Comparison of ENCODE assay signal across 15 cellular contexts in the genomic region with DNA sequence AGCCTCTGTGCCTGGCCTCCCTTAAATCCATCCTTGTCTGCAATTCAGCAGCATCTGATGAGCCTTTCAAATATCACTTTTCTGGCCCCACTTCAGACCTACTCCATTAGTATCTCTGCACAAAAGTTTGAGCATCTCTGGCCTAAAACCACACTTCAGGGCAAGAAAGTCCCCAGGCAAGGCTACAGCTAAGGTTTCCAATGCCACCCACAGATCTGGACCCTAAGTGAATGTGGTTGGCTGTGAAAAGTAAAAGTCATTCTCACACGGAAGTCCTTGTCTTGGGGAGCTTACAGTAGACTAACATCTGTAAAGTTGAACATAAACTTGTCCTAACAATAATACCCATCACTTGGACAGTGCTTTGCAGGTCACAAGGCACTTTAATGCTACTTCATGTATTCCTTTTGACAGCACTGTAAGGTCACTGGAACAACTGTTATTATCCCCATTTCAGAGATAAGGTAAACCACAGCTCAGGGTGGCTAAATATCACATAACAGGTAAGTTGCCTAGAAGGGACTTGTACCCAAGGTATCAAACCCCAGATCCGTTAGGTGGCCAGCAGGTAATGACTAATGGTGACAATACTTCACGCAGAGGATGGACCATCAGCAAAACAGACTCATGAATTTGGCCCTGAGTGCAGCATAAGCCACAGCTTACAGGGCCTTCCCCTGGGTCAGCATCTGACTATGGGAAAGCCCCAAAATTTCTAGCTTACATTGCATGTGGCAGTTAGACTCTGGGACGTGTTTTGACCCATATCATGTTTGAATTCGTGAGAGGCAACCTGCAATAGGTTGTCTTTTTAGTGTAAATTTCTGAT.
DNase-seq lines count a peak whose midpoint lies in the region; ATAC-seq, FAIRE-seq and TF ChIP-seq lines count a peak whose summit lies in the region.
"Had no signal": no experiment of that assay in that cellular context is flagged by ENCODE, and none has a peak within 500 bp of the region (broad histone marks: within the 10 kb centered on the region; RNA-seq: fewer than 3 reads in every experiment).

No MANE protein-coding gene starts in this region.

- FAIRE-seq in GM12891 (lab: Jason Lieb, UNC): peak; percentile 96
- FAIRE-seq: endothelial cell of umbilical vein, keratinocyte had no signal

- ATAC-seq in HG02759 (IDR thresholded peaks at IDR 0.05; ENCODE audit: unreplicated experiment) (peak; percentile 92), HG03469 (IDR thresholded peaks at IDR 0.05; ENCODE audit: unreplicated experiment) (peak; percentile 81)

- intact Hi-C loops in MCF 10A (cut with micrococcal nuclease): no loop called here

- BruUV-seq in MCF 10A (replicated peaks; lab: Mats Ljungman, UMichigan): no TSS peak

- no peak for TF ChIP-seq CTCF in MCF 10A (IDR thresholded peaks at IDR 0.05; ENCODE audit: unreplicated experiment)

- POLR2A ChIA-PET in MCF 10A (lab: Yijun Ruan, JAX): no interaction called here

- no peak overlapping the region for H3K4me3 Mint-ChIP-seq in MCF 10A (ENCODE audit: unreplicated experiment)
- H3K4me3 Mint-ChIP-seq: B cell, neural crest cell had no signal

- peak; percentile 39 for DNase-seq in GM12891 (ENCODE audit: insufficient read length, low spot score)
- DNase-seq in GM19240 (ENCODE audit: insufficient read length, low spot score): peak; percentile 13
- no peak for DNase-seq in NCI-H146 treated with DMSO at 0.1 percent for 48 hours (lab: John Stamatoyannopoulos, UW; ENCODE audit: unreplicated experiment)
- no peak for DNase-seq in substantia nigra (lab: John Stamatoyannopoulos, UW)
- DNase-seq in SIG-M5 (lab: John Stamatoyannopoulos, UW): no peak
- no peak for DNase-seq in MCF 10A (ENCODE audit: unreplicated experiment)
- DNase-seq: activated CD4-positive, alpha-beta T cell treated with anti-CD3 and anti-CD28 coated beads, Interleukin-2, amount 50 U/mL, for 1 hour; stimulated activated CD4-positive, alpha-beta T cell treated with anti-CD3 and anti-CD28 coated beads, Interleukin-1b, Interleukin-23, amount 100 ng/mL, for 48 hours had no signal

- CTCF ChIA-PET in MCF 10A (lab: Yijun Ruan, JAX): interaction anchor here (0.6 kb wide), 1 partner anchor 433 kb away, joined by 3 read pairs; no protein-coding TSS in a partner anchor

- H3K9me3 Mint-ChIP-seq in MCF 10A (ENCODE audit: unreplicated experiment): no peaks in the 10 kb centered on the region
- H3K9me3 Mint-ChIP-seq: neural crest cell had no signal

- no peaks in the 10 kb centered on the region for H3K36me3 Mint-ChIP-seq in MCF 10A (ENCODE audit: insufficient read depth, unreplicated experiment)

- H3K4me1 Mint-ChIP-seq in MCF 10A (ENCODE audit: insufficient read depth, unreplicated experiment): peaks cover 7% of the 10 kb centered on the region
- H3K4me1 Mint-ChIP-seq: neural crest cell had no signal

- H3K27ac ChIP-seq in substantia nigra (ENCODE audit: low read depth, low read length, poor library complexity, severe bottlenecking): no peak overlapping the region
- H3K27ac ChIP-seq: SJSA1 had no signal

- no peak; the same call in 1 of the 2 replicates for TF ChIP-seq POLR2A in GM12891 (IDR thresholded peaks at IDR 0.05; ENCODE audit: low read depth, low read length)

- no peaks in the 10 kb centered on the region for H3K27me3 Mint-ChIP-seq in MCF 10A (ENCODE audit: insufficient read depth, unreplicated experiment)
- H3K27me3 Mint-ChIP-seq: B cell had no signal

- no peak overlapping the region for H3K27ac Mint-ChIP-seq in MCF 10A (ENCODE audit: low read depth, unreplicated experiment)
- H3K27ac Mint-ChIP-seq: B cell had no signal

TF ChIP-seq in GM12891, 5 proteins besides CTCF, POLR2A, EP300 and RAD21:
- TF ChIP-seq SPI1 (IDR thresholded peaks at IDR 0.05; ENCODE audit: low read depth, low read length) (no peak), POU2F2 (IDR thresholded peaks at IDR 0.05; ENCODE audit: low read depth, low read length) (peak; percentile 90), TAF1 (IDR thresholded peaks at IDR 0.05; ENCODE audit: low read depth, low read length) (no peak), PAX5 (IDR thresholded peaks at IDR 0.05; ENCODE audit: insufficient read depth, low read length, severe bottlenecking) (no peak), POLR2AphosphoS5 (IDR thresholded peaks at IDR 0.05; ENCODE audit: low read depth, low read length) (no peak)
TF ChIP-seq in GM12891: peak in this region for 1.

Comparison
In these comparisons a context has a peak if more than half of its experiments do, and no peak if none do; other contexts are left out.
1. DNase-seq: peak in GM12891 (single experiment) and GM19240 (single experiment); none in NCI-H146 treated with DMSO at 0.1 percent for 48 hours (single experiment), substantia nigra (0 of 49), SIG-M5 (single experiment) and MCF 10A (single experiment).